Comparison of ENCODE assay signal across 1 cellular context in the genomic region with DNA sequence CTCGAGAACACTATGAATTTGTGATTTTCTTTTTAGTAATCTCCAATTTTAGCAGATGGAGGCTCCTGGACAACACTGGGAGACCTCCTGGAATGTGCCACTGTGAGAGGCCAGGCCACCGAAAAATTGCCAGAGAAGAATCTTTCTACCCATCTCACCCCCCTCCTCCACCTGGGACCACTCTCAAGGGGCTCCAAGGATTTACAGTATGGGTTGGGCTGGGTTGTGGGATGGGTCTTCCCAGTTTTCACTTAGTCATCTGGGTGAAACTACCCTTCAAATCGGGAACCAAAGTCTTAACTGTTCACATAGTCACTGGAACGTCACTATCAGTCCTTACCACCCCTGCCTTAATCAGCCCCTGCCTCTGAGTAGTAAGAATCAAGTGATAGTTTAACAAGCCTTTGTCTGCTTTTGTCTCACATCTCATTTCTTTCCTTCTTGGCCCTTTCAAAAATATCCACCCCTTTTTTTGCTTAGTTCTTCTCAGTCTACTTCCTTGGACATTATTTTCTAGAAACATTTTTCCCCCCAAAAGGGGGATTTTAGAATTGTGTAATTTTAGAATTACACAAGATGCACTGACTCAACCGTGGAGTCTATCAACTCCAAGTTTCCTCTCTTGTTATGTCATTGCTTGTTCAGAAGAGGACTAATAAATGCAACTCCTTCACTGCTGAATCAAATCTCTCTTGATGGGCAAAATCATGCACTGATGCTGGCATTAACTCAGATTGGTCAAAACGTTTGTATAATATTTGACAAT.
A peak's percentile ranks its signal among the peaks of the same experiment; 100 is the strongest.
TF ChIP-seq lines count a peak whose summit lies in the region.

No MANE protein-coding gene starts in this region.

TF ChIP-seq in K562, 482 proteins besides CTCF, POLR2A, EP300 and RAD21 (continued from another document and continues in another):
- no peak for TF ChIP-seq MEIS2 (IDR thresholded peaks at IDR 0.05; ENCODE audit: partially characterized antibody)
- TF ChIP-seq, protein P1, sequence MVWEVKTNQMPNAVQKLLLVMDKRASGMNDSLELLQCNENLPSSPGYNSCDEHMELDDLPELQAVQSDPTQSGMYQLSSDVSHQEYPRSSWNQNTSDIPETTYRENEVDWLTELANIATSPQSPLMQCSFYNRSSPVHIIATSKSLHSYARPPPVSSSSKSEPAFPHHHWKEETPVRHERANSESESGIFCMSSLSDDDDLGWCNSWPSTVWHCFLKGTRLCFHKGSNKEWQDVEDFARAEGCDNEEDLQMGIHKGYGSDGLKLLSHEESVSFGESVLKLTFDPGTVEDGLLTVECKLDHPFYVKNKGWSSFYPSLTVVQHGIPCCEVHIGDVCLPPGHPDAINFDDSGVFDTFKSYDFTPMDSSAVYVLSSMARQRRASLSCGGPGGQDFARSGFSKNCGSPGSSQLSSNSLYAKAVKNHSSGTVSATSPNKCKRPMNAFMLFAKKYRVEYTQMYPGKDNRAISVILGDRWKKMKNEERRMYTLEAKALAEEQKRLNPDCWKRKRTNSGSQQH (CRISPR knock-in tag; IDR thresholded peaks at IDR 0.05): no peak
- no peak for TF ChIP-seq ZFP91 (CRISPR knock-in tag; IDR thresholded peaks at IDR 0.05)
- 0 out of 2 replicates have a peak, but pooled peaks have one; percentile 6 for TF ChIP-seq MAFG (tag; conservative IDR thresholded peaks at IDR 0.05)
- TF ChIP-seq BHLHE40 (IDR thresholded peaks at IDR 0.05; ENCODE audit: low read length): no peak
- no peak for TF ChIP-seq TFE3 (CRISPR knock-in tag; IDR thresholded peaks at IDR 0.05)
- TF ChIP-seq ZNF696 (CRISPR knock-in tag; conservative IDR thresholded peaks at IDR 0.05): no peak
- TF ChIP-seq, protein P2, sequence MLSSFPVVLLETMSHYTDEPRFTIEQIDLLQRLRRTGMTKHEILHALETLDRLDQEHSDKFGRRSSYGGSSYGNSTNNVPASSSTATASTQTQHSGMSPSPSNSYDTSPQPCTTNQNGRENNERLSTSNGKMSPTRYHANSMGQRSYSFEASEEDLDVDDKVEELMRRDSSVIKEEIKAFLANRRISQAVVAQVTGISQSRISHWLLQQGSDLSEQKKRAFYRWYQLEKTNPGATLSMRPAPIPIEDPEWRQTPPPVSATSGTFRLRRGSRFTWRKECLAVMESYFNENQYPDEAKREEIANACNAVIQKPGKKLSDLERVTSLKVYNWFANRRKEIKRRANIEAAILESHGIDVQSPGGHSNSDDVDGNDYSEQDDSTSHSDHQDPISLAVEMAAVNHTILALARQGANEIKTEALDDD (IDR thresholded peaks at IDR 0.05): peak; percentile 42
- TF ChIP-seq, protein P3, sequence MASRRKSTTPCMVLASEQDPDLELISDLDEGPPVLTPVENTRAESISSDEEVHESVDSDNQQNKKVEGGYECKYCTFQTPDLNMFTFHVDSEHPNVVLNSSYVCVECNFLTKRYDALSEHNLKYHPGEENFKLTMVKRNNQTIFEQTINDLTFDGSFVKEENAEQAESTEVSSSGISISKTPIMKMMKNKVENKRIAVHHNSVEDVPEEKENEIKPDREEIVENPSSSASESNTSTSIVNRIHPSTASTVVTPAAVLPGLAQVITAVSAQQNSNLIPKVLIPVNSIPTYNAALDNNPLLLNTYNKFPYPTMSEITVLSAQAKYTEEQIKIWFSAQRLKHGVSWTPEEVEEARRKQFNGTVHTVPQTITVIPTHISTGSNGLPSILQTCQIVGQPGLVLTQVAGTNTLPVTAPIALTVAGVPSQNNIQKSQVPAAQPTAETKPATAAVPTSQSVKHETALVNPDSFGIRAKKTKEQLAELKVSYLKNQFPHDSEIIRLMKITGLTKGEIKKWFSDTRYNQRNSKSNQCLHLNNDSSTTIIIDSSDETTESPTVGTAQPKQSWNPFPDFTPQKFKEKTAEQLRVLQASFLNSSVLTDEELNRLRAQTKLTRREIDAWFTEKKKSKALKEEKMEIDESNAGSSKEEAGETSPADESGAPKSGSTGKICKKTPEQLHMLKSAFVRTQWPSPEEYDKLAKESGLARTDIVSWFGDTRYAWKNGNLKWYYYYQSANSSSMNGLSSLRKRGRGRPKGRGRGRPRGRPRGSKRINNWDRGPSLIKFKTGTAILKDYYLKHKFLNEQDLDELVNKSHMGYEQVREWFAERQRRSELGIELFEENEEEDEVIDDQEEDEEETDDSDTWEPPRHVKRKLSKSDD (conservative IDR thresholded peaks at IDR 0.05; ENCODE audit: low read length): no peak
- TF ChIP-seq, protein P4, sequence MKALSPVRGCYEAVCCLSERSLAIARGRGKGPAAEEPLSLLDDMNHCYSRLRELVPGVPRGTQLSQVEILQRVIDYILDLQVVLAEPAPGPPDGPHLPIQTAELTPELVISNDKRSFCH (CRISPR knock-in tag; IDR thresholded peaks at IDR 0.05): no peak
- TF ChIP-seq, protein P4 (tag; IDR thresholded peaks at IDR 0.05): no peak
- TF ChIP-seq ZSCAN29 (IDR thresholded peaks at IDR 0.05): no peak
- TF ChIP-seq ZNF384 (IDR thresholded peaks at IDR 0.05; ENCODE audit: low read depth, low read length): no peak
- peak; percentile 41 for TF ChIP-seq CBFA2T3 (IDR thresholded peaks at IDR 0.05)
- TF ChIP-seq TCF3 (CRISPR knock-in tag; IDR thresholded peaks at IDR 0.05): peak; percentile 62
- TF ChIP-seq ARID1B (IDR thresholded peaks at IDR 0.05): peak; percentile 54
- no peak for TF ChIP-seq FOXP1 (CRISPR knock-in tag; IDR thresholded peaks at IDR 0.05)
- no peak for TF ChIP-seq E2F1 (CRISPR knock-in tag; IDR thresholded peaks at IDR 0.05)
- no peak for TF ChIP-seq REST (CRISPR knock-in tag; IDR thresholded peaks at IDR 0.05; ENCODE audit: low read depth)
- TF ChIP-seq IRF9 (tag; IDR thresholded peaks at IDR 0.05): no peak
- TF ChIP-seq ZNF3 (CRISPR knock-in tag; IDR thresholded peaks at IDR 0.05): no peak
- 0 out of 2 replicates have a peak, but pooled peaks have one; percentile 13 for TF ChIP-seq ATF7 (IDR thresholded peaks at IDR 0.05)
- no peak for TF ChIP-seq PHB (CRISPR knock-in tag; IDR thresholded peaks at IDR 0.05)
- no peak for TF ChIP-seq MECOM (CRISPR knock-in tag; IDR thresholded peaks at IDR 0.05)
- TF ChIP-seq RCOR1 (IDR thresholded peaks at IDR 0.05; ENCODE audit: borderline replicate concordance in 1 of 2, low read depth in 2 of 2, low read length in 2 of 2): no peak
- TF ChIP-seq POU5F1 (IDR thresholded peaks at IDR 0.05; ENCODE audit: borderline replicate concordance, low read depth, low read length, partially characterized antibody): no peak
- TF ChIP-seq, protein P5, sequence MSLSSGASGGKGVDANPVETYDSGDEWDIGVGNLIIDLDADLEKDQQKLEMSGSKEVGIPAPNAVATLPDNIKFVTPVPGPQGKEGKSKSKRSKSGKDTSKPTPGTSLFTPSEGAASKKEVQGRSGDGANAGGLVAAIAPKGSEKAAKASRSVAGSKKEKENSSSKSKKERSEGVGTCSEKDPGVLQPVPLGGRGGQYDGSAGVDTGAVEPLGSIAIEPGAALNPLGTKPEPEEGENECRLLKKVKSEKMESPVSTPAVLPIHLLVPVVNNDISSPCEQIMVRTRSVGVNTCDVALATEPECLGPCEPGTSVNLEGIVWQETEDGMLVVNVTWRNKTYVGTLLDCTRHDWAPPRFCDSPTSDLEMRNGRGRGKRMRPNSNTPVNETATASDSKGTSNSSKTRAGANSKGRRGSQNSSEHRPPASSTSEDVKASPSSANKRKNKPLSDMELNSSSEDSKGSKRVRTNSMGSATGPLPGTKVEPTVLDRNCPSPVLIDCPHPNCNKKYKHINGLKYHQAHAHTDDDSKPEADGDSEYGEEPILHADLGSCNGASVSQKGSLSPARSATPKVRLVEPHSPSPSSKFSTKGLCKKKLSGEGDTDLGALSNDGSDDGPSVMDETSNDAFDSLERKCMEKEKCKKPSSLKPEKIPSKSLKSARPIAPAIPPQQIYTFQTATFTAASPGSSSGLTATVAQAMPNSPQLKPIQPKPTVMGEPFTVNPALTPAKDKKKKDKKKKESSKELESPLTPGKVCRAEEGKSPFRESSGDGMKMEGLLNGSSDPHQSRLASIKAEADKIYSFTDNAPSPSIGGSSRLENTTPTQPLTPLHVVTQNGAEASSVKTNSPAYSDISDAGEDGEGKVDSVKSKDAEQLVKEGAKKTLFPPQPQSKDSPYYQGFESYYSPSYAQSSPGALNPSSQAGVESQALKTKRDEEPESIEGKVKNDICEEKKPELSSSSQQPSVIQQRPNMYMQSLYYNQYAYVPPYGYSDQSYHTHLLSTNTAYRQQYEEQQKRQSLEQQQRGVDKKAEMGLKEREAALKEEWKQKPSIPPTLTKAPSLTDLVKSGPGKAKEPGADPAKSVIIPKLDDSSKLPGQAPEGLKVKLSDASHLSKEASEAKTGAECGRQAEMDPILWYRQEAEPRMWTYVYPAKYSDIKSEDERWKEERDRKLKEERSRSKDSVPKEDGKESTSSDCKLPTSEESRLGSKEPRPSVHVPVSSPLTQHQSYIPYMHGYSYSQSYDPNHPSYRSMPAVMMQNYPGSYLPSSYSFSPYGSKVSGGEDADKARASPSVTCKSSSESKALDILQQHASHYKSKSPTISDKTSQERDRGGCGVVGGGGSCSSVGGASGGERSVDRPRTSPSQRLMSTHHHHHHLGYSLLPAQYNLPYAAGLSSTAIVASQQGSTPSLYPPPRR (CRISPR knock-in tag; IDR thresholded peaks at IDR 0.05; ENCODE audit: borderline replicate concordance): no peak
- no peak for TF ChIP-seq ZNF740 (CRISPR knock-in tag; IDR thresholded peaks at IDR 0.05)
- TF ChIP-seq ZNF740 (tag; IDR thresholded peaks at IDR 0.05): no peak
- TF ChIP-seq XRCC4 (IDR thresholded peaks at IDR 0.05; ENCODE audit: extremely low read depth, insufficient read depth, insufficient read length): no peak
- TF ChIP-seq BCOR (IDR thresholded peaks at IDR 0.05): no peak
- TF ChIP-seq NCOA1 (IDR thresholded peaks at IDR 0.05; ENCODE audit: low read depth): no peak
